Comparison of ENCODE assay signal across 2 cellular contexts in genomic region chrX:56733459-56734046, GRCh38.
A peak's percentile ranks its signal among the peaks of the same experiment; 100 is the strongest.
TF ChIP-seq lines count a peak whose summit lies in the region.

No MANE protein-coding gene starts in this region.

TF ChIP-seq in IMR-90, 13 proteins besides CTCF, POLR2A, EP300 and RAD21:
- TF ChIP-seq SMC3 (IDR thresholded peaks at IDR 0.05; ENCODE audit: low read depth, low read length) = peak; percentile 22; the same call in 1 of the 2 replicates
- TF ChIP-seq MXI1 (IDR thresholded peaks at IDR 0.05; ENCODE audit: borderline replicate concordance, low read depth, low read length) = no peak
- peak; percentile 21; the same call in 1 of the 2 replicates for TF ChIP-seq CEBPB (IDR thresholded peaks at IDR 0.05; ENCODE audit: low read depth, low read length)

TF ChIP-seq in GM12878, 131 proteins besides CTCF, POLR2A, EP300 and RAD21:
- no peak for TF ChIP-seq RUNX3 (IDR thresholded peaks at IDR 0.05; ENCODE audit: low read length)
- TF ChIP-seq ATF3 (IDR thresholded peaks at IDR 0.05; ENCODE audit: borderline replicate concordance, extremely low read depth, low read depth, low read length) = no peak
- TF ChIP-seq IRF4 (IDR thresholded peaks at IDR 0.05; ENCODE audit: low read depth, low read length) = 0 out of 2 replicates have a peak, but pooled peaks have one; percentile 19
- peak; percentile 54; the same call in 1 of the 2 replicates for TF ChIP-seq RELB (IDR thresholded peaks at IDR 0.05; ENCODE audit: low read depth)
- TF ChIP-seq SMC3 (IDR thresholded peaks at IDR 0.05; ENCODE audit: borderline replicate concordance, low read length) = peak; percentile 46; the same call in 1 of the 2 replicates
